ENCODE assay signal across 8 cellular contexts in the genomic region with DNA sequence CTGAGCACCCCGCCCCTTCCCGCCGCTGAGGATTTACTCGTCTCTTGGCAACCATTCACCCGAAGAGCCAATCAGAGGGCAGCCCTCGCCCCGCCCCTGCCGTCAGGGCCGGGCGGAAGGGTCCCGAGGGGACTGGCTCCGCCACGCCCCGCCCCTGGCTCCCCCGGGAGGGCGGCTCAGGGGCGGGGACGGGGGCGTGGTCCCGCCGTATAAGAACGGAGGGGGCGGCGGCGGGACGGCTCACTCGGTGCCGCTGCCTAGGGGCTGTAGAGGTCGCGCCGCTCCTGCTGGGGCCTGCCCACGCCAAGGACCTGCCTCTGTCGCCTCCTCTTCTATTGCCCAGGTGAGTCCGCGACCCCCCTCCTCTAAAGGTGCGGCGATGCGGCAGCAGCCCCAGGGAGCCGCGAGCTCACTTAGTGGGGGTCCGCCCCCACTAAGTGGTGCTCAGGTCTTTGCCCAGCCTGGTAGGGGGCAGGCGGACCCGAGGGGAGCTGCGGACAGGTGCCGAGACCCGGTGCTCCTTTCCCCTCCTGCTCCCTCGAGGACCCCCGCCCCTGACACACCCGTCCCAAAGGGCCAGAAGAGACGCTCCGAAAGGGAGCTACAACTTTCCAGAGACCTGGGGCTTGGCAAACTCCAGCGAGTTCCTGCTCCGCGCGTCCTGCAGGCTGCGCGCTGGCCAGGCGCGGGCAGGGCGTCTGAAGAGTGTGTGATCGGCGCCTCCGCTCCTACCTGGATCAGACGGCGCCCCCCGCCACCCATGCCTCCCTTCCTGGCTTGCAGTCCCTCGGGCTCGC. TPM values are rescaled to one million over a fixed set of nuclear protein-coding genes. Genes with fewer than 3 reads are reported as not detected.
DNase-seq lines count a peak whose midpoint lies in the region; ATAC-seq and TF ChIP-seq lines count a peak whose summit lies in the region.

A gene (plus strand): TSS at position 238 of the 797 bp plus-strand sequence. CDS start 16,821 bp downstream, outside the sequence.

- H3K9me3 ChIP-seq in CD4-positive, CD25-positive, alpha-beta regulatory T cell (ENCODE audit: control insufficient read depth in 2 of 2, low read length in 2 of 2), result no peaks in the 10 kb centered on the region
- no peaks in the 10 kb centered on the region for H3K9me3 ChIP-seq in liver (ENCODE audit: control insufficient read depth in 4 of 4, low read length in 3 of 4)

- TF ChIP-seq CTCF in liver (IDR thresholded peaks at IDR 0.05; ENCODE audit: low read depth, low read length, missing input control), result no peak

- peak within 1 kb of the TSS; percentile 95 for H3K27ac ChIP-seq in CD4-positive, CD25-positive, alpha-beta regulatory T cell (ENCODE audit: insufficient read depth, low read length, poor library complexity, severe bottlenecking)
- peak within 1 kb of the TSS; percentile 90 to 91 for H3K27ac ChIP-seq in liver (ENCODE audit: low read depth in 1 of 2, low read length in 2 of 2)

- no peaks in the 10 kb centered on the region for H3K27me3 ChIP-seq in CD4-positive, CD25-positive, alpha-beta regulatory T cell (ENCODE audit: control insufficient read depth, insufficient read depth, low read length)
- no peaks in the 10 kb centered on the region for H3K27me3 ChIP-seq in liver (ENCODE audit: control insufficient read depth in 4 of 4, insufficient read depth in 4 of 4, low read length in 3 of 4)

- peak within 1 kb of the TSS; percentile 99 for H3K4me3 ChIP-seq in CD4-positive, CD25-positive, alpha-beta regulatory T cell (ENCODE audit: low read depth, low read length)
- peak within 1 kb of the TSS; percentile 76 to 94 (median 90) for H3K4me3 ChIP-seq in liver (ENCODE audit: low read depth in 1 of 3, low read length in 3 of 3)

- H3K4me1 ChIP-seq in CD4-positive, CD25-positive, alpha-beta regulatory T cell (ENCODE audit: control insufficient read depth, insufficient read depth, low read length, poor library complexity, severe bottlenecking), result peaks cover 48% of the 10 kb centered on the region
- peaks cover 1 to 19% (median 10%) of the 10 kb centered on the region in 4 donors for H3K4me1 ChIP-seq in liver (ENCODE audit: control insufficient read depth in 4 of 4, insufficient read depth in 4 of 4, low read length in 3 of 4)

- under 1% methylated on average over 68 of the region's 68 CpGs for WGBS in liver

- peak in 1 of 2 donors; percentile 25 for TF ChIP-seq RAD21 in liver (IDR thresholded peaks at IDR 0.05)

- peaks cover 0 to 2% (median 0%) of the 10 kb centered on the region in 7 donors for H3K9me3 Mint-ChIP-seq in CD4-positive, CD25-positive, alpha-beta regulatory T cell

- peak within 1 kb of the TSS; percentile 92 to 100 (median 98) for H3K4me3 Mint-ChIP-seq in CD4-positive, CD25-positive, alpha-beta regulatory T cell

- H3K27me3 Mint-ChIP-seq in CD4-positive, CD25-positive, alpha-beta regulatory T cell, result peaks cover 5% of the 10 kb centered on the region

- peak; percentile 98 to 99 (median 99) for DNase-seq in CD4-positive, CD25-positive, alpha-beta regulatory T cell
- DNase-seq in NCI-H748 (lab: John Stamatoyannopoulos, UW; ENCODE audit: unreplicated experiment) (peak; percentile 97), dermis microvascular lymphatic vessel endothelial cell (ENCODE audit: low read depth in 2 of 2) (peak; percentile 92 to 96)
- peak; percentile 93 to 97 for DNase-seq in activated CD4-positive, alpha-beta T cell treated with anti-CD3 and anti-CD28 coated beads, Interleukin-2, amount 50 U/mL, for 24 hours (ENCODE audit: low read depth in 1 of 2, low spot score in 1 of 2)
- DNase-seq in stimulated activated CD4-positive, alpha-beta T cell treated with anti-CD3 and anti-CD28 coated beads, Interleukin-2, amount 100 ng/mL, for 48 hours, result peak; percentile 96 to 98

- peaks cover 12 to 55% (median 43%) of the 10 kb centered on the region in 4 donors for H3K4me1 Mint-ChIP-seq in CD4-positive, CD25-positive, alpha-beta regulatory T cell

- peaks cover 19% of the 10 kb centered on the region for H3K36me3 Mint-ChIP-seq in CD4-positive, CD25-positive, alpha-beta regulatory T cell

- peak within 1 kb of the TSS; percentile 81 to 95 for H3K9ac ChIP-seq in liver (ENCODE audit: low read depth in 1 of 2, low read length in 2 of 2)

- peak; percentile 89 to 90 for ATAC-seq in CD4-positive, CD25-positive, alpha-beta regulatory T cell (ENCODE audit: low read depth in 2 of 2)
- ATAC-seq in GM19397 (IDR thresholded peaks at IDR 0.05; ENCODE audit: unreplicated experiment) (peak; percentile 89), HG03558 (IDR thresholded peaks at IDR 0.05; ENCODE audit: extremely low read depth, unreplicated experiment) (peak; percentile 64)

- H3K27ac Mint-ChIP-seq in CD4-positive, CD25-positive, alpha-beta regulatory T cell, result peak within 1 kb of the TSS; percentile 97 to 100 (median 99)

- H3K36me3 ChIP-seq in CD4-positive, CD25-positive, alpha-beta regulatory T cell (ENCODE audit: control insufficient read depth, insufficient read depth, low read length), result peaks cover 18% of the 10 kb centered on the region
- no peaks in the 10 kb centered on the region for H3K36me3 ChIP-seq in liver (ENCODE audit: control insufficient read depth in 4 of 4, insufficient read depth in 3 of 4, low read depth in 1 of 4, low read length in 3 of 4)

TF ChIP-seq in liver, 16 proteins besides CTCF, POLR2A, EP300 and RAD21:
- TF ChIP-seq, protein P1, sequence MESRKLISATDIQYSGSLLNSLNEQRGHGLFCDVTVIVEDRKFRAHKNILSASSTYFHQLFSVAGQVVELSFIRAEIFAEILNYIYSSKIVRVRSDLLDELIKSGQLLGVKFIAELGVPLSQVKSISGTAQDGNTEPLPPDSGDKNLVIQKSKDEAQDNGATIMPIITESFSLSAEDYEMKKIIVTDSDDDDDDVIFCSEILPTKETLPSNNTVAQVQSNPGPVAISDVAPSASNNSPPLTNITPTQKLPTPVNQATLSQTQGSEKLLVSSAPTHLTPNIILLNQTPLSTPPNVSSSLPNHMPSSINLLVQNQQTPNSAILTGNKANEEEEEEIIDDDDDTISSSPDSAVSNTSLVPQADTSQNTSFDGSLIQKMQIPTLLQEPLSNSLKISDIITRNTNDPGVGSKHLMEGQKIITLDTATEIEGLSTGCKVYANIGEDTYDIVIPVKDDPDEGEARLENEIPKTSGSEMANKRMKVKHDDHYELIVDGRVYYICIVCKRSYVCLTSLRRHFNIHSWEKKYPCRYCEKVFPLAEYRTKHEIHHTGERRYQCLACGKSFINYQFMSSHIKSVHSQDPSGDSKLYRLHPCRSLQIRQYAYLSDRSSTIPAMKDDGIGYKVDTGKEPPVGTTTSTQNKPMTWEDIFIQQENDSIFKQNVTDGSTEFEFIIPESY (IDR thresholded peaks at IDR 0.05), result no peak
- TF ChIP-seq JUND (IDR thresholded peaks at IDR 0.05) (no peak), NR2F2 (IDR thresholded peaks at IDR 0.05) (no peak), RXRA (IDR thresholded peaks at IDR 0.05) (no peak), HNF4G (IDR thresholded peaks at IDR 0.05) (no peak), GABPA (IDR thresholded peaks at IDR 0.05 in 1 of 2, conservative IDR thresholded peaks at IDR 0.05 in 1 of 2) (peak in 1 of 2 donors; percentile 54), HNF4A (conservative IDR thresholded peaks at IDR 0.05) (no peak), TAF1 (conservative IDR thresholded peaks at IDR 0.05) (peak; percentile 97), YY1 (IDR thresholded peaks at IDR 0.05) (no peak), EGR1 (IDR thresholded peaks at IDR 0.05; ENCODE audit: low read depth in 2 of 2) (no peak), FOXA1 (IDR thresholded peaks at IDR 0.05) (no peak), FOXA2 (IDR thresholded peaks at IDR 0.05) (no peak), SP1 (IDR thresholded peaks at IDR 0.05) (peak; percentile 70)
- TF ChIP-seq, protein P2, sequence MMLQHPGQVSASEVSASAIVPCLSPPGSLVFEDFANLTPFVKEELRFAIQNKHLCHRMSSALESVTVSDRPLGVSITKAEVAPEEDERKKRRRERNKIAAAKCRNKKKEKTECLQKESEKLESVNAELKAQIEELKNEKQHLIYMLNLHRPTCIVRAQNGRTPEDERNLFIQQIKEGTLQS (IDR thresholded peaks at IDR 0.05), result no peak
- TF ChIP-seq, protein P3, sequence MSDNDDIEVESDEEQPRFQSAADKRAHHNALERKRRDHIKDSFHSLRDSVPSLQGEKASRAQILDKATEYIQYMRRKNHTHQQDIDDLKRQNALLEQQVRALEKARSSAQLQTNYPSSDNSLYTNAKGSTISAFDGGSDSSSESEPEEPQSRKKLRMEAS (IDR thresholded peaks at IDR 0.05), result no peak
- TF ChIP-seq, protein P4, sequence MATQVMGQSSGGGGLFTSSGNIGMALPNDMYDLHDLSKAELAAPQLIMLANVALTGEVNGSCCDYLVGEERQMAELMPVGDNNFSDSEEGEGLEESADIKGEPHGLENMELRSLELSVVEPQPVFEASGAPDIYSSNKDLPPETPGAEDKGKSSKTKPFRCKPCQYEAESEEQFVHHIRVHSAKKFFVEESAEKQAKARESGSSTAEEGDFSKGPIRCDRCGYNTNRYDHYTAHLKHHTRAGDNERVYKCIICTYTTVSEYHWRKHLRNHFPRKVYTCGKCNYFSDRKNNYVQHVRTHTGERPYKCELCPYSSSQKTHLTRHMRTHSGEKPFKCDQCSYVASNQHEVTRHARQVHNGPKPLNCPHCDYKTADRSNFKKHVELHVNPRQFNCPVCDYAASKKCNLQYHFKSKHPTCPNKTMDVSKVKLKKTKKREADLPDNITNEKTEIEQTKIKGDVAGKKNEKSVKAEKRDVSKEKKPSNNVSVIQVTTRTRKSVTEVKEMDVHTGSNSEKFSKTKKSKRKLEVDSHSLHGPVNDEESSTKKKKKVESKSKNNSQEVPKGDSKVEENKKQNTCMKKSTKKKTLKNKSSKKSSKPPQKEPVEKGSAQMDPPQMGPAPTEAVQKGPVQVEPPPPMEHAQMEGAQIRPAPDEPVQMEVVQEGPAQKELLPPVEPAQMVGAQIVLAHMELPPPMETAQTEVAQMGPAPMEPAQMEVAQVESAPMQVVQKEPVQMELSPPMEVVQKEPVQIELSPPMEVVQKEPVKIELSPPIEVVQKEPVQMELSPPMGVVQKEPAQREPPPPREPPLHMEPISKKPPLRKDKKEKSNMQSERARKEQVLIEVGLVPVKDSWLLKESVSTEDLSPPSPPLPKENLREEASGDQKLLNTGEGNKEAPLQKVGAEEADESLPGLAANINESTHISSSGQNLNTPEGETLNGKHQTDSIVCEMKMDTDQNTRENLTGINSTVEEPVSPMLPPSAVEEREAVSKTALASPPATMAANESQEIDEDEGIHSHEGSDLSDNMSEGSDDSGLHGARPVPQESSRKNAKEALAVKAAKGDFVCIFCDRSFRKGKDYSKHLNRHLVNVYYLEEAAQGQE (IDR thresholded peaks at IDR 0.05), result peak; percentile 94

RNA-seq across cellular contexts. Expression of the gene that starts here (rescaled TPM):
- total RNA-seq in CD4-positive, CD25-positive, alpha-beta regulatory T cell, result 324 TPM
- polyA plus RNA-seq in CD4-positive, CD25-positive, alpha-beta regulatory T cell, result 10 to 100 TPM; 19.6 to 64.7 (median 33.0) TPM
- total RNA-seq in dermis microvascular lymphatic vessel endothelial cell, result 0.64 and 1.9 TPM in 2 replicates
- total RNA-seq in liver, result 100 to 1,000 TPM in 1 of 2 donors, 1 to 10 TPM in 1; 4.3 to 200 TPM
- polyA plus RNA-seq in liver, result 1 to 10 TPM; 1.1 to 5.3 TPM

Comparison
In these comparisons a context has a peak if more than half of its experiments do, and no peak if none do; other contexts are left out.
1. Peak in every context shown above with its lines: DNase-seq, ATAC-seq, H3K4me3 ChIP-seq and H3K27ac ChIP-seq.